10 cellular contexts compared by ENCODE assay signal in genomic region chr7:25876092-25876491, GRCh38.
"Had no signal": no experiment of that assay in that cellular context is flagged by ENCODE, and none has a peak within 500 bp of the region (broad histone marks: within the 10 kb centered on the region; RNA-seq: fewer than 3 reads in every experiment).

No MANE protein-coding gene starts in this region.

- H3K9me3 ChIP-seq: HAP-1 had no signal

- FAIRE-seq: H54 had no signal

- H3K4me2 ChIP-seq: GM23338 had no signal

- H2AFZ ChIP-seq: GM23248, GM23338 had no signal

- H3K4me1 ChIP-seq: HAP-1 had no signal

- DNase-seq: GM23248, GOT3, H7, H9, HCEC 1CT, HFFc6 had no signal

- H3K4me3 ChIP-seq: GM23248, GM23338, HAP-1 had no signal

- H3K9ac ChIP-seq: GM23248 had no signal

- ATAC-seq: GM23338, HCT116 had no signal

- H3K27ac ChIP-seq: GM23248 had no signal

- H3K36me3 ChIP-seq: HAP-1 had no signal
